In genomic region chr11:103326070-103326794, GRCh38 we compare ENCODE assay signal across 9 cellular contexts.
DNase-seq lines count a peak whose midpoint lies in the region; ATAC-seq and TF ChIP-seq lines count a peak whose summit lies in the region.
"Had no signal": no experiment of that assay in that cellular context is flagged by ENCODE, and none has a peak within 500 bp of the region (broad histone marks: within the 10 kb centered on the region; RNA-seq: fewer than 3 reads in every experiment).

No MANE protein-coding gene starts in this region.

- H3K27ac Mint-ChIP-seq in stimulated activated naive B cell treated with anti-CD40 and anti-IgM and Interleukin-4, amounts not matched to agents 10 μg/mL and 1 μg/mL and 100 μg/mL, for 72 hours, result no peak overlapping the region

- H3K4me1 Mint-ChIP-seq in stimulated activated naive B cell treated with anti-CD40 and anti-IgM and Interleukin-4, amounts not matched to agents 10 μg/mL and 1 μg/mL and 100 μg/mL, for 72 hours, result peaks cover 4 to 8% of the 10 kb centered on the region in 2 donors

- no peaks in the 10 kb centered on the region for H3K9me3 Mint-ChIP-seq in stimulated activated naive B cell treated with anti-CD40 and anti-IgM and Interleukin-4, amounts not matched to agents 10 μg/mL and 1 μg/mL and 100 μg/mL, for 72 hours
- H3K9me3 Mint-ChIP-seq: IgD-negative memory B cell had no signal

- no peak overlapping the region for H3K4me3 Mint-ChIP-seq in stimulated activated naive B cell treated with anti-CD40 and anti-IgM and Interleukin-4, amounts not matched to agents 10 μg/mL and 1 μg/mL and 100 μg/mL, for 72 hours

- no peaks in the 10 kb centered on the region for H3K9me3 ChIP-seq in iPS-15b (ENCODE audit: control insufficient read depth, insufficient read depth, low read length)

- peaks cover 3% of the 10 kb centered on the region for H3K4me1 ChIP-seq in iPS-15b (ENCODE audit: control insufficient read depth, insufficient read depth, low read length)

- TF ChIP-seq CTCF in astrocyte of the spinal cord (IDR thresholded peaks at IDR 0.05; ENCODE audit: low read depth, low read length), result peak; percentile 87

- in situ Hi-C loops in astrocyte of the spinal cord (cut with HindIII; ENCODE audit: low sequenced_read_pairs), result no loop called here

- no peaks in the 10 kb centered on the region for H3K27me3 Mint-ChIP-seq in stimulated activated naive B cell treated with anti-CD40 and anti-IgM and Interleukin-4, amounts not matched to agents 10 μg/mL and 1 μg/mL and 100 μg/mL, for 72 hours
- H3K27me3 Mint-ChIP-seq: IgD-negative memory B cell had no signal

- H3K36me3 ChIP-seq in iPS-15b (ENCODE audit: control insufficient read depth, insufficient read depth, low read length), result no peaks in the 10 kb centered on the region

- H3K9ac ChIP-seq in iPS-15b (ENCODE audit: low read depth, low read length), result no peak overlapping the region

- no peaks in the 10 kb centered on the region for H3K27me3 ChIP-seq in iPS-15b (ENCODE audit: control insufficient read depth, insufficient read depth, low read length)

- peak; percentile 12 to 30 for DNase-seq in stimulated activated CD4-positive, alpha-beta T cell treated with anti-CD3 and anti-CD28 coated beads, Interleukin-2, amount 100 ng/mL, for 48 hours
- no peak for DNase-seq in stimulated activated CD4-positive, alpha-beta T cell treated with anti-CD3 and anti-CD28 coated beads, Interleukin-1b, Interleukin-23, amount 100 ng/mL, for 48 hours
- DNase-seq in HS-27A (ENCODE audit: low read depth) (peak; percentile 20), NCI-H82 treated with DMSO at 0.1 percent for 48 hours (lab: John Stamatoyannopoulos, UW; ENCODE audit: unreplicated experiment) (peak; percentile 66), astrocyte of the spinal cord (ENCODE audit: low read depth, low spot score) (peak; percentile 82)
- peak; percentile 5 for DNase-seq in stimulated activated naive B cell treated with anti-CD40 and anti-IgM and Interleukin-4, amounts not matched to agents 10 μg/mL and 1 μg/mL and 100 μg/mL, for 72 hours

- H3K4me3 ChIP-seq in astrocyte of the spinal cord (ENCODE audit: low read depth, low read length) (no peak overlapping the region), iPS-15b (ENCODE audit: low read depth, low read length) (peak overlapping the region; percentile 8)

- peak; percentile 93 for ATAC-seq in GM21576 (IDR thresholded peaks at IDR 0.05; ENCODE audit: unreplicated experiment)
- peak; percentile 79 to 80 for ATAC-seq in stimulated activated naive B cell treated with anti-CD40 and anti-IgM and Interleukin-4, amounts not matched to agents 10 μg/mL and 1 μg/mL and 100 μg/mL, for 72 hours (replicated peaks)

- H3K36me3 Mint-ChIP-seq in stimulated activated naive B cell treated with anti-CD40 and anti-IgM and Interleukin-4, amounts not matched to agents 10 μg/mL and 1 μg/mL and 100 μg/mL, for 72 hours, result no peaks in the 10 kb centered on the region
